ENCODE assay signal across 1 cellular context in the genomic region with DNA sequence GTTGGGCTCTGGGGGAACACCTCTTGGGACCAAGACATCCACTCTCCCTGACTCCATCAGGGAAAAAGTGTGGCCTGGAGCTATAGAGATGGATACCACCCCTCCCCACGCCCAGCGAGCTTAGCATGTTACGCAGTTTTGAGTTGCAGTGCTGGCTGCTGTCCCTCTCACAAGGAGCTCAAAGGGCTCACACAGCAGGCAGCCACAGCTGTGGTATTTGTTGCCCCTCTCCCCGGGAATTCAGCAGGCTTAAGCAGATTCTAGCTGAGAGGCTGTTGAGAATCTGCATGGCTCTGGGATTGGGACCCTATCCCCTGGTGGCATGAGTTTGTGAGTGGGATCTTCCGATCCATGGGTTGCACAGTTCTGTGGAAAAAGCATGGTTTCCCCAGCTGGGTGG.
A peak's percentile ranks its signal among the peaks of the same experiment; 100 is the strongest.
TF ChIP-seq lines count a peak whose summit lies in the region.

No MANE protein-coding gene starts in this region.

TF ChIP-seq in H1, 55 proteins besides CTCF, POLR2A, EP300 and RAD21:
- TF ChIP-seq, protein P1, sequence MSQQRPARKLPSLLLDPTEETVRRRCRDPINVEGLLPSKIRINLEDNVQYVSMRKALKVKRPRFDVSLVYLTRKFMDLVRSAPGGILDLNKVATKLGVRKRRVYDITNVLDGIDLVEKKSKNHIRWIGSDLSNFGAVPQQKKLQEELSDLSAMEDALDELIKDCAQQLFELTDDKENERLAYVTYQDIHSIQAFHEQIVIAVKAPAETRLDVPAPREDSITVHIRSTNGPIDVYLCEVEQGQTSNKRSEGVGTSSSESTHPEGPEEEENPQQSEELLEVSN (IDR thresholded peaks at IDR 0.05) = no peak
- TF ChIP-seq ASH2L (IDR thresholded peaks at IDR 0.05; ENCODE audit: low read length) = no peak
- peak; percentile 79; the same call in 1 of the 2 replicates for TF ChIP-seq TCF12 (IDR thresholded peaks at IDR 0.05; ENCODE audit: low read depth, low read length)
- 0 out of 2 replicates have a peak, but pooled peaks have one; percentile 28 for TF ChIP-seq TEAD4 (IDR thresholded peaks at IDR 0.05; ENCODE audit: low read depth, low read length)
TF ChIP-seq in H1: peak in this region for 2.
